Comparison of ENCODE assay signal across 1 cellular context in genomic region chr1:2180297-2181245, GRCh38.
A peak's percentile ranks its signal among the peaks of the same experiment; 100 is the strongest.
TF ChIP-seq lines count a peak whose summit lies in the region.

No MANE protein-coding gene starts in this region.

TF ChIP-seq in HepG2, 621 proteins besides CTCF, POLR2A, EP300 and RAD21:
- TF ChIP-seq NFIC (IDR thresholded peaks at IDR 0.05; ENCODE audit: low read length), result no peak
- TF ChIP-seq KDM2A (CRISPR knock-in tag; IDR thresholded peaks at IDR 0.05; ENCODE audit: borderline replicate concordance, low read depth), result no peak
- TF ChIP-seq PBX3 (CRISPR knock-in tag; IDR thresholded peaks at IDR 0.05; ENCODE audit: borderline replicate concordance), result no peak
- no peak for TF ChIP-seq NFE2 (CRISPR knock-in tag; IDR thresholded peaks at IDR 0.05)
- TF ChIP-seq AGO2 (optimal IDR thresholded peaks at IDR 0.05; ENCODE audit: low read depth, low read length), result peak; percentile 18
- TF ChIP-seq ZNF260 (CRISPR knock-in tag; IDR thresholded peaks at IDR 0.05; ENCODE audit: borderline replicate concordance, low read depth), result no peak
